ENCODE assay signal across 10 cellular contexts in genomic region chr21:36661511-36662309, GRCh38. TPM values are rescaled to one million over a fixed set of nuclear protein-coding genes. Genes with fewer than 3 reads are reported as not detected.
A peak's percentile ranks its signal among the peaks of the same experiment; 100 is the strongest.
DNase-seq lines count a peak whose midpoint lies in the region; ATAC-seq and TF ChIP-seq lines count a peak whose summit lies in the region.
"Had no signal": no experiment of that assay in that cellular context is flagged by ENCODE, and none has a peak within 500 bp of the region (broad histone marks: within the 10 kb centered on the region; RNA-seq: fewer than 3 reads in every experiment).

No MANE protein-coding gene starts in this region.

- H3K4me3 ChIP-seq in HCT116 (replicated peaks in 1 of 2; ENCODE audit: low read depth in 1 of 2, low read length in 2 of 2) (no peak overlapping the region), SJSA1 (no peak overlapping the region), left ventricle myocardium inferior (no peak overlapping the region)
- H3K4me3 ChIP-seq: pancreas had no signal

- no peaks in the 10 kb centered on the region for H3K4me1 Mint-ChIP-seq in T-helper 17 cell

- no peaks in the 10 kb centered on the region for H3K9me3 ChIP-seq in HCT116 (ENCODE audit: control insufficient read depth in 1 of 2, insufficient read depth in 1 of 2, low read depth in 1 of 2, low read length in 2 of 2)
- no peaks in the 10 kb centered on the region for H3K9me3 ChIP-seq in SJSA1 (replicated peaks)
- no peaks in the 10 kb centered on the region for H3K9me3 ChIP-seq in left ventricle myocardium inferior (replicated peaks)
- no peaks in the 10 kb centered on the region for H3K9me3 ChIP-seq in T-helper 17 cell (ENCODE audit: control insufficient read depth, low read length, poor library complexity, severe bottlenecking)
- H3K9me3 ChIP-seq: pancreas had no signal

- RAD21 ChIA-PET in HCT116 (lab: Charles Lee; ENCODE audit: low non-redundant PET in 1 of 2, low total read pairs in 2 of 2, uncharacterized antibody in 2 of 2, unreplicated experiment in 2 of 2) = interaction anchor here (0.8 to 1.5 kb wide), 3 partner anchors 192 to 266 kb away, joined by 3 to 5 read pairs (median 4); no protein-coding TSS in a partner anchor

- H3K36me3 ChIP-seq in HCT116 (ENCODE audit: control insufficient read depth in 1 of 2, insufficient read depth in 2 of 2, low read length in 2 of 2) (no peaks in the 10 kb centered on the region), SJSA1 (no peaks in the 10 kb centered on the region), left ventricle myocardium inferior (no peaks in the 10 kb centered on the region)
- H3K36me3 ChIP-seq: pancreas had no signal

- no peaks in the 10 kb centered on the region for H3K27me3 ChIP-seq in HCT116 (ENCODE audit: insufficient read depth, low read length)
- no peaks in the 10 kb centered on the region for H3K27me3 ChIP-seq in SJSA1 (replicated peaks)
- peaks cover 87% of the 10 kb centered on the region for H3K27me3 ChIP-seq in left ventricle myocardium inferior (ENCODE audit: low read depth)
- H3K27me3 ChIP-seq: pancreas had no signal

- POLR2A ChIA-PET in HCT116 (lab: Charles Lee) = interaction anchor here (0.7 to 1.0 kb wide), 2 partner anchors 16 to 73 kb away, joined by 4 to 5 read pairs; no protein-coding TSS in a partner anchor

- TF ChIP-seq CTCF in HCT116 (IDR thresholded peaks at IDR 0.05 in 2 of 3, conservative IDR thresholded peaks at IDR 0.05 in 1 of 3; ENCODE audit: borderline replicate concordance in 1 of 3, insufficient read depth in 1 of 3, low read depth in 2 of 3, low read length in 2 of 3) (peak; percentile 64 to 68 (median 66); a peak in 5 of 6 replicates), left ventricle myocardium inferior (IDR thresholded peaks at IDR 0.05; ENCODE audit: borderline replicate concordance) (peak; percentile 68), GM13976 (IDR thresholded peaks at IDR 0.05; ENCODE audit: borderline replicate concordance, control extremely low read depth, extremely low read depth, insufficient read depth, missing control alignments) (no peak)

- DNase-seq in ACHN = peak; percentile 31
- peak; percentile 24 for DNase-seq in HCT116 (ENCODE audit: low read depth, low spot score)
- peak; percentile 39 to 61 for DNase-seq in SJSA1 (ENCODE audit: low read depth in 1 of 2, low spot score in 2 of 2)
- DNase-seq in left ventricle myocardium inferior = no peak
- no peak for DNase-seq in HPDE6-E6E7 (ENCODE audit: extremely low spot score)
- no peak for DNase-seq in putamen (ENCODE audit: low spot score)
- no peak for DNase-seq in T-helper 17 cell
- no peak for DNase-seq in GM13976 (ENCODE audit: low spot score)
- DNase-seq: amniotic stem cell, pancreas had no signal

- no peak for TF ChIP-seq POLR2A in HCT116 (IDR thresholded peaks at IDR 0.05; ENCODE audit: borderline replicate concordance, extremely low read depth, insufficient read depth, insufficient read length)

- H4K20me1 ChIP-seq in HCT116 (ENCODE audit: insufficient read depth) = no peaks in the 10 kb centered on the region

- H3K36me3 Mint-ChIP-seq in T-helper 17 cell (ENCODE audit: low read depth) = no peaks in the 10 kb centered on the region

- no peaks in the 10 kb centered on the region for H3K9me2 ChIP-seq in HCT116 (ENCODE audit: insufficient read depth)

- H3K27ac ChIP-seq in HCT116 (ENCODE audit: low read depth, low read length) = no peak overlapping the region
- H3K27ac ChIP-seq in SJSA1 = no peak overlapping the region
- H3K27ac ChIP-seq in left ventricle myocardium inferior (replicated peaks) = no peak overlapping the region
- H3K27ac ChIP-seq: pancreas had no signal

- no peak overlapping the region for H3K4me3 Mint-ChIP-seq in T-helper 17 cell

- peak overlapping the region; percentile 37 for H3K4me2 ChIP-seq in HCT116 (ENCODE audit: low read length)

- in situ Hi-C loops in ACHN (cut with HindIII; ENCODE audit: low pct_ligation_motif_present, low pct_unique_long_range_greater_than_20kb, low sequenced_read_pairs) (no loop called here), GM13976 (cut with MboI; ENCODE audit: low sequenced_read_pairs, unreplicated experiment) (no loop called here)

- peak overlapping the region; percentile 97 for H2AFZ ChIP-seq in HCT116 (ENCODE audit: low read depth, low read length, poor library complexity, severe bottlenecking)

- intact Hi-C loops in HCT116 (cut with micrococcal nuclease) = loop anchor here (1.0 kb wide), 1 partner anchor 266 kb away; no protein-coding TSS in a partner anchor
- intact Hi-C loops in left ventricle myocardium inferior (cut with micrococcal nuclease) = no loop called here

- H3K27ac Mint-ChIP-seq in T-helper 17 cell = no peak overlapping the region

- H3K9ac ChIP-seq in HCT116 (ENCODE audit: low read length) = no peak overlapping the region

- H3K4me1 ChIP-seq in HCT116 (ENCODE audit: control insufficient read depth in 1 of 2, insufficient read depth in 2 of 2, low read length in 2 of 2) (peaks cover 0 to 8% of the 10 kb centered on the region in 2 experiments; a peak in 3 of 4 replicates), SJSA1 (replicated peaks) (no peaks in the 10 kb centered on the region), left ventricle myocardium inferior (no peaks in the 10 kb centered on the region)
- H3K4me1 ChIP-seq: pancreas had no signal

- peaks cover 45% of the 10 kb centered on the region for H3K27me3 Mint-ChIP-seq in T-helper 17 cell

- peak; percentile 89 for ATAC-seq in HCT116
- no peak for ATAC-seq in T-helper 17 cell

- CTCF ChIA-PET in HCT116 (lab: Charles Lee) = interaction anchor here (0.6 to 2.5 kb wide), 5 partner anchors 31 to 566 kb away, joined by 3 to 15 read pairs (median 8); no protein-coding TSS in a partner anchor

- no peaks in the 10 kb centered on the region for H3K79me2 ChIP-seq in HCT116 (ENCODE audit: insufficient read depth, low read length)

- TF ChIP-seq RAD21 in HCT116 (IDR thresholded peaks at IDR 0.05; ENCODE audit: low read depth) = peak; percentile 79

- no TSS peak for BruUV-seq in HCT116 (replicated peaks; lab: Mats Ljungman, UMichigan)

TF ChIP-seq in HCT116, 20 proteins besides CTCF, POLR2A, EP300 and RAD21:
- TF ChIP-seq CBX3 (IDR thresholded peaks at IDR 0.05; ENCODE audit: low read depth) (0 out of 2 replicates have a peak, but pooled peaks have one; percentile 14), SP1 (IDR thresholded peaks at IDR 0.05; ENCODE audit: low read depth) (no peak), ZNF274 (IDR thresholded peaks at IDR 0.05; ENCODE audit: low read depth, low read length) (no peak), MAX (IDR thresholded peaks at IDR 0.05) (peak; percentile 56)
TF ChIP-seq in HCT116: peak in this region for 2.

RNA-seq across cellular contexts. Expression of gene SIM2, which starts 37.2 kb away (rescaled TPM):
- total RNA-seq in HCT116 (2021; ENCODE audit: unreplicated experiment) (23.9 TPM), left ventricle myocardium inferior (not detected), T-helper 17 cell (not detected)
- 14.3 and 17.9 TPM in 2 replicates for polyA plus RNA-seq in HCT116 (2012)
- total RNA-seq in SJSA1 (2014; rRNA removed; shearing (Covaris generic)) = 0.11 and 0.16 TPM in 2 replicates

Comparison
In these comparisons a context has a peak if more than half of its experiments do, and no peak if none do; other contexts are left out.
1. DNase-seq: peak in ACHN (single experiment), HCT116 (single experiment) and SJSA1 (2 of 2); none in left ventricle myocardium inferior (single experiment), HPDE6-E6E7 (single experiment), putamen (single experiment), T-helper 17 cell (0 of 3) and GM13976 (single experiment).
2. RNA of gene SIM2, which starts 37.2 kb away (total RNA-seq): 23.9 TPM in HCT116 (single experiment); 0.11 to 0.16 TPM in SJSA1, not detected in left ventricle myocardium inferior (single experiment) and not detected in T-helper 17 cell; every median in the first group is over 10 times any median in the second.